In the genomic region with DNA sequence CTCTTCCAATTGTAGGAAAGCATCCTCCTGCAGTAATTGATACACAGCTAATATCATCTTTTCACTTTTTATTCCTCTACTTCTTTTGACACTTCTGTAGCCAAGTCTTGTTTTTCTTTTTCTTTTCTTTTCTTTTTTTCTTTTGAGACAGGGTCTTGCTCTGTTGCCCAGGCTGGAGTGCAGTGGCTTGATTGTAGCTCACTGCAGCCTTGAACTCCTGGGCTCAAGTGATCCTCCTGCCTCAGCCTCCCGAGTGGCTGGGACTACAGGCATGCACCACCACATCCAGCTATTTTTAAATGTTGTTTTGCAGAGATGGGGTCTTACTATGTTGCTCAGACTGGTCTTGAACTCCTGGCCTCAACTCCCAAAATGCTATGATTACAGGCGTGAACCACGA, we compare ENCODE assay signal across 4 cellular contexts. TPM values are rescaled to one million over a fixed set of nuclear protein-coding genes. Genes with fewer than 3 reads are reported as not detected.
"Had no signal": no experiment of that assay in that cellular context is flagged by ENCODE, and none has a peak within 500 bp of the region (broad histone marks: within the 10 kb centered on the region; RNA-seq: fewer than 3 reads in every experiment).

No MANE protein-coding gene starts in this region.

RNA-seq across cellular contexts. Expression of gene C3AR1, which starts 5.7 kb away (rescaled TPM):
- total RNA-seq: HepG2, HT-29 had no signal
- polyA plus RNA-seq: HepG2 had no signal

RNA-seq across cellular contexts. Expression of gene CLEC4A, which starts 51.6 kb away (rescaled TPM):
- total RNA-seq: HepG2, HT1080, IMR-90 had no signal
